Comparison of ENCODE assay signal across 18 cellular contexts in genomic region chr11:131749100-131749499, GRCh38.
A peak's percentile ranks its signal among the peaks of the same experiment; 100 is the strongest.
DNase-seq lines count a peak whose midpoint lies in the region; ATAC-seq, FAIRE-seq and TF ChIP-seq lines count a peak whose summit lies in the region.
"Had no signal": no experiment of that assay in that cellular context is flagged by ENCODE, and none has a peak within 500 bp of the region (broad histone marks: within the 10 kb centered on the region; RNA-seq: fewer than 3 reads in every experiment).

No MANE protein-coding gene starts in this region.

- peak; percentile 89 for DNase-seq in AG08395 (ENCODE audit: low spot score)
- peak; percentile 92 for DNase-seq in HS-5 (ENCODE audit: low read depth)
- DNase-seq in bronchial epithelial cell (ENCODE audit: low read depth) = peak; percentile 23
- DNase-seq in kidney tubule cell (ENCODE audit: low spot score) = peak; percentile 16
- no peak for DNase-seq in stimulated activated CD4-positive, alpha-beta T cell treated with anti-CD3 and anti-CD28 coated beads, Interleukin-4, amount 100 ng/mL, for 4 hours
- no peak for DNase-seq in NCI-H2196 (lab: John Stamatoyannopoulos, UW; ENCODE audit: unreplicated experiment)
- DNase-seq in DMS 273 treated with DMSO at 0.1 percent for 48 hours (lab: John Stamatoyannopoulos, UW) = no peak
- DNase-seq: activated CD8-positive, alpha-beta T cell treated with anti-CD3 and anti-CD28 coated beads for 36 hours; erythroblast; Kasumi-1; midbrain; NCI-H1930; NCI-H82 had no signal

- ATAC-seq in GM18861 (IDR thresholded peaks at IDR 0.05; ENCODE audit: unreplicated experiment) = no peak
- ATAC-seq: activated CD8-positive, alpha-beta T cell treated with anti-CD3 and anti-CD28 coated beads for 36 hours had no signal

- no peaks in the 10 kb centered on the region for H3K27me3 ChIP-seq in bronchial epithelial cell (ENCODE audit: control insufficient read depth, insufficient read depth, low read length)
- H3K27me3 ChIP-seq: tibial nerve had no signal

- H3K4me3 ChIP-seq in bronchial epithelial cell (ENCODE audit: low read depth, low read length) = no peak overlapping the region
- H3K4me3 ChIP-seq: cardiac muscle cell, tibial nerve had no signal

- FAIRE-seq in bronchial epithelial cell (lab: Jason Lieb, UNC) = no peak
- FAIRE-seq: GM12892, TTC549 had no signal

- no peaks in the 10 kb centered on the region for H3K36me3 ChIP-seq in bronchial epithelial cell (ENCODE audit: control insufficient read depth, insufficient read depth, low read length)
- H3K36me3 ChIP-seq: cardiac muscle cell, tibial nerve had no signal

- TF ChIP-seq CTCF in bronchial epithelial cell (IDR thresholded peaks at IDR 0.05; ENCODE audit: insufficient read depth, low read length, severe bottlenecking) = no peak

Comparison
In these comparisons a context has a peak if more than half of its experiments do, and no peak if none do; other contexts are left out.
1. DNase-seq: peak in AG08395 (single experiment), HS-5 (single experiment), bronchial epithelial cell (single experiment) and kidney tubule cell (single experiment); none in stimulated activated CD4-positive, alpha-beta T cell treated with anti-CD3 and anti-CD28 coated beads, Interleukin-4, amount 100 ng/mL, for 4 hours (0 of 2), NCI-H2196 (single experiment) and DMS 273 treated with DMSO at 0.1 percent for 48 hours (single experiment).